Comparison of ENCODE assay signal across 8 cellular contexts in genomic region chr2:88190808-88191721, GRCh38. TPM values are rescaled to one million over a fixed set of nuclear protein-coding genes. Genes with fewer than 3 reads are reported as not detected.
A peak's percentile ranks its signal among the peaks of the same experiment; 100 is the strongest.
DNase-seq lines count a peak whose midpoint lies in the region; ATAC-seq, FAIRE-seq and TF ChIP-seq lines count a peak whose summit lies in the region.

No MANE protein-coding gene starts in this region.

- H3K36me3 ChIP-seq in DND-41 (ENCODE audit: insufficient read depth, low read length) (no peaks in the 10 kb centered on the region), pancreas (no peaks in the 10 kb centered on the region), sigmoid colon (peaks cover 0 to 6% (median 0%) of the 10 kb centered on the region in 4 donors)

- H3K4me1 ChIP-seq in DND-41 (ENCODE audit: insufficient read depth, low read length): no peaks in the 10 kb centered on the region
- H3K4me1 ChIP-seq in pancreas: no peaks in the 10 kb centered on the region
- no peaks in the 10 kb centered on the region for H3K4me1 ChIP-seq in sigmoid colon

- TF ChIP-seq CTCF in DND-41 (IDR thresholded peaks at IDR 0.05; ENCODE audit: borderline replicate concordance, extremely low read depth, low read length, poor library complexity, severe bottlenecking): peak; percentile 77
- TF ChIP-seq CTCF in HFF-Myc (IDR thresholded peaks at IDR 0.05; ENCODE audit: low read depth, low read length, missing control alignments): peak; percentile 48
- peak; percentile 67 for TF ChIP-seq CTCF in fibroblast of the aortic adventitia (IDR thresholded peaks at IDR 0.05; ENCODE audit: insufficient read depth, low read length)
- peak; percentile 15 to 54 (median 46) for TF ChIP-seq CTCF in pancreas (IDR thresholded peaks at IDR 0.05)
- peak in 1 of 4 experiments; percentile 41 for TF ChIP-seq CTCF in sigmoid colon (IDR thresholded peaks at IDR 0.05)

- DNase-seq in DND-41: peak; percentile 50
- peak; percentile 24 for DNase-seq in HFF-Myc (ENCODE audit: extremely low read depth, low read depth)
- peak; percentile 25 for DNase-seq in SK-N-DZ (ENCODE audit: low spot score)
- peak; percentile 42 for DNase-seq in fibroblast of the aortic adventitia (ENCODE audit: low read depth)
- DNase-seq in pancreas: peak in 3 of 6 donors; percentile 13 to 47 (median 28)
- no peak for DNase-seq in H4 (ENCODE audit: low spot score)
- no peak for DNase-seq in sigmoid colon

- H3K27me3 ChIP-seq in DND-41 (ENCODE audit: insufficient read depth, low read length, poor library complexity) (no peaks in the 10 kb centered on the region), pancreas (no peaks in the 10 kb centered on the region), sigmoid colon (no peaks in the 10 kb centered on the region)

- ATAC-seq in DND-41 (ENCODE audit: insufficient read depth, low read depth) (peak; percentile 69; the same call in 2 of the 3 replicates), pancreas (peak; percentile 72 to 87 (median 76)), GM21825 (IDR thresholded peaks at IDR 0.05; ENCODE audit: unreplicated experiment) (no peak)

- H3K4me3 ChIP-seq in DND-41 (ENCODE audit: low read depth in 1 of 2, low read length in 2 of 2) (no peak overlapping the region), HFF-Myc (replicated peaks; ENCODE audit: low read depth, low read length) (no peak overlapping the region), fibroblast of the aortic adventitia (ENCODE audit: low read depth, low read length) (no peak overlapping the region), pancreas (no peak overlapping the region), sigmoid colon (no peak overlapping the region)

- H3K27ac ChIP-seq in DND-41 (ENCODE audit: low read length): no peak overlapping the region
- H3K27ac ChIP-seq in pancreas: no peak overlapping the region
- no peak overlapping the region for H3K27ac ChIP-seq in sigmoid colon

- no peak for FAIRE-seq in pancreas (lab: Jason Lieb, UNC)

- H3K79me2 ChIP-seq in DND-41 (ENCODE audit: insufficient read depth, low read length): no peaks in the 10 kb centered on the region

- no peak for TF ChIP-seq EP300 in sigmoid colon (IDR thresholded peaks at IDR 0.05)

- H3K9me3 ChIP-seq in DND-41 (ENCODE audit: insufficient read depth, low read length, severe bottlenecking) (no peaks in the 10 kb centered on the region), pancreas (no peaks in the 10 kb centered on the region), sigmoid colon (no peaks in the 10 kb centered on the region)

- intact Hi-C loops in pancreas (cut with DNase I) (loop anchor here in 1 of 3 donors (5.0 kb wide), 2 partner anchors 261 to 476 kb away; partner anchors contain the start of gene FOXI3), sigmoid colon (cut with DNase I) (no loop called here)

- no peak for TF ChIP-seq POLR2A in sigmoid colon (IDR thresholded peaks at IDR 0.05)

- no peak overlapping the region for H2AFZ ChIP-seq in DND-41 (ENCODE audit: low read depth, low read length)

- no peak overlapping the region for H3K9ac ChIP-seq in DND-41 (ENCODE audit: low read depth, low read length)

- no peak overlapping the region for H3K4me2 ChIP-seq in DND-41 (ENCODE audit: insufficient read depth, low read length)

- H4K20me1 ChIP-seq in DND-41 (ENCODE audit: insufficient read depth, low read length): no peaks in the 10 kb centered on the region

- WGBS in pancreas, 2 donors: 52 to 55% methylated on average over 11 of the region's 11 CpGs
- WGBS in sigmoid colon, 2 donors: 65 to 67% methylated on average over 11 of the region's 11 CpGs

RNA-seq across cellular contexts. Expression of gene THNSL2, which starts 20.9 kb away (rescaled TPM):
- 0.27 and 0.62 TPM in 2 replicates for polyA plus RNA-seq in SK-N-DZ (2014; cell fraction: cytosol; rRNA removed)
- polyA plus RNA-seq in SK-N-DZ (2014; cell fraction: nucleus; rRNA removed): 0.06 and 0.58 TPM in 2 replicates
- total RNA-seq in fibroblast of the aortic adventitia (ENCODE audit: low replicate concordance): 2.8 and 11.4 TPM in 2 replicates
- total RNA-seq in pancreas: 10 to 100 TPM in 3 of 6 donors, 1 to 10 TPM in 3; 7.3 to 12.9 (median 9.8) TPM
- polyA plus RNA-seq in pancreas: 10 to 100 TPM; 16.0 to 37.4 TPM
- not detected in 2 replicates for total RNA-seq in H4 (2014; rRNA removed; shearing (Covaris generic))
- 10 to 100 TPM in 3 of 4 donors, 1 to 10 TPM in 1; 2.5 to 32.4 (median 28.5) TPM for total RNA-seq in sigmoid colon
- polyA plus RNA-seq in sigmoid colon: 10 to 100 TPM in 2 of 3 donors, 1 to 10 TPM in 1; 9.9 to 23.4 (median 16.6) TPM

Comparison
In these comparisons a context has a peak if more than half of its experiments do, and no peak if none do; other contexts are left out.
1. DNase-seq: peak in DND-41 (single experiment), HFF-Myc (single experiment), SK-N-DZ (single experiment) and fibroblast of the aortic adventitia (single experiment); none in H4 (single experiment) and sigmoid colon (single experiment).